Comparison of ENCODE assay signal across 23 cellular contexts in genomic region chr3:138465927-138466326, GRCh38. TPM values are rescaled to one million over a fixed set of nuclear protein-coding genes. Genes with fewer than 3 reads are reported as not detected.
DNase-seq lines count a peak whose midpoint lies in the region; ATAC-seq, FAIRE-seq and TF ChIP-seq lines count a peak whose summit lies in the region.
"Had no signal": no experiment of that assay in that cellular context is flagged by ENCODE, and none has a peak within 500 bp of the region (broad histone marks: within the 10 kb centered on the region; RNA-seq: fewer than 3 reads in every experiment).

No MANE protein-coding gene starts in this region.

- H4K20me1 ChIP-seq in astrocyte (ENCODE audit: insufficient read depth, low read length) = no peaks in the 10 kb centered on the region

- H3K9me3 ChIP-seq in astrocyte (ENCODE audit: insufficient read depth, low read depth, low read length) (no peaks in the 10 kb centered on the region), uterus (no peaks in the 10 kb centered on the region)
- H3K9me3 ChIP-seq: BE2C had no signal

- ATAC-seq in HG02970 (IDR thresholded peaks at IDR 0.05; ENCODE audit: low FRiP score, unreplicated experiment) (no peak), GM18870 (IDR thresholded peaks at IDR 0.05; ENCODE audit: unreplicated experiment) (no peak)
- ATAC-seq: CD8-positive, alpha-beta T cell; GM12878; Panc1; SK-N-SH treated with all-trans-retinoic acid at 6 μM for 48 hours had no signal

- H3K36me3 Mint-ChIP-seq in astrocyte (ENCODE audit: low read depth, unreplicated experiment) = peaks cover 15% of the 10 kb centered on the region
- H3K36me3 Mint-ChIP-seq: CD8-positive, alpha-beta T cell had no signal

- intact Hi-C loops in uterus (cut with DNase I; ENCODE audit: low total_unique reads) = no loop called here

- no peak for FAIRE-seq in astrocyte (lab: Jason Lieb, UNC)
- FAIRE-seq: GM12878, GM18507 had no signal

- H3K4me1 ChIP-seq in astrocyte (ENCODE audit: insufficient read depth, low read length) = no peaks in the 10 kb centered on the region
- H3K4me1 ChIP-seq in uterus = peaks cover 0 to 13% of the 10 kb centered on the region in 2 donors
- H3K4me1 ChIP-seq: BE2C had no signal

- no peak overlapping the region for H3K27ac ChIP-seq in astrocyte (ENCODE audit: low read depth, low read length)
- peak overlapping the region; percentile 12 to 79 for H3K27ac ChIP-seq in uterus
- H3K27ac ChIP-seq: KMS-11 had no signal

- no peak overlapping the region for H3K4me3 Mint-ChIP-seq in astrocyte (ENCODE audit: unreplicated experiment)
- H3K4me3 Mint-ChIP-seq: CD8-positive, alpha-beta T cell; T-helper 1 cell treated with Interleukin-12 subunit alpha and Interleukin-12 subunit beta and Interleukin-4 antibody, amounts not matched to agents 30 μg/mL and 1 μg/mL, for 36 hours had no signal

- H2AFZ ChIP-seq in astrocyte (ENCODE audit: low read depth, low read length) = no peak overlapping the region

- peaks cover 6% of the 10 kb centered on the region for H3K4me1 Mint-ChIP-seq in astrocyte (ENCODE audit: low read depth, unreplicated experiment)

- H3K4me3 ChIP-seq in astrocyte (ENCODE audit: insufficient read depth, low read depth, low read length) = no peak overlapping the region
- H3K4me3 ChIP-seq in uterus = no peak overlapping the region
- H3K4me3 ChIP-seq: GM12878 had no signal

- no peak overlapping the region for H3K9ac ChIP-seq in astrocyte (ENCODE audit: low read length)
- H3K9ac ChIP-seq: KMS-11 had no signal

- no peaks in the 10 kb centered on the region for H3K36me3 ChIP-seq in astrocyte (ENCODE audit: insufficient read depth, low read length)
- no peaks in the 10 kb centered on the region for H3K36me3 ChIP-seq in uterus
- H3K36me3 ChIP-seq: BE2C had no signal

- DNase-seq in NCI-H524 (lab: John Stamatoyannopoulos, UW) (peak; percentile 24 to 62), NCI-H524 treated with DMSO at 0.1 percent for 48 hours (lab: John Stamatoyannopoulos, UW) (no peak), NCI-H1694 treated with DMSO at 0.1 percent for 48 hours (lab: John Stamatoyannopoulos, UW) (peak; percentile 41), astrocyte (ENCODE audit: low read depth) (peak; percentile 55), uterus (peak in 1 of 2 donors; percentile 40)
- DNase-seq in activated effector memory CD4-positive, alpha-beta T cell treated with Interleukin-2 at 50 U/mL for 16 hours = no peak
- DNase-seq: ACHN; BE2C; CD8-positive, alpha-beta T cell; H7; NCI-H1048; NCI-H146; NCI-H345; NCI-H748 treated with DMSO at 0.1 percent for 48 hours; Right ventricle myocardium superior had no signal

- H3K27ac Mint-ChIP-seq in astrocyte (ENCODE audit: unreplicated experiment) = no peak overlapping the region
- H3K27ac Mint-ChIP-seq: CD8-positive, alpha-beta T cell; T-helper 1 cell treated with Interleukin-12 subunit alpha and Interleukin-12 subunit beta and Interleukin-4 antibody, amounts not matched to agents 30 μg/mL and 1 μg/mL, for 36 hours had no signal

- H3K27me3 ChIP-seq in astrocyte (ENCODE audit: insufficient read depth, low read length) (peaks cover 7% of the 10 kb centered on the region), uterus (no peaks in the 10 kb centered on the region)
- H3K27me3 ChIP-seq: BE2C had no signal

- no peak overlapping the region for H3K4me2 ChIP-seq in astrocyte (ENCODE audit: low read length)
- H3K4me2 ChIP-seq: KMS-11 had no signal

- no peaks in the 10 kb centered on the region for H3K79me2 ChIP-seq in astrocyte (ENCODE audit: insufficient read depth, low read length)

- TF ChIP-seq POLR2A in uterus (IDR thresholded peaks at IDR 0.05) = no peak

- no peak for TF ChIP-seq CTCF in astrocyte (IDR thresholded peaks at IDR 0.05; ENCODE audit: insufficient read depth, low read depth, low read length)
- no peak for TF ChIP-seq CTCF in uterus (IDR thresholded peaks at IDR 0.05)

- peaks cover 10% of the 10 kb centered on the region for H3K27me3 Mint-ChIP-seq in astrocyte (ENCODE audit: low read depth, unreplicated experiment)

- H3K9me3 Mint-ChIP-seq in astrocyte (ENCODE audit: unreplicated experiment) = no peaks in the 10 kb centered on the region
- H3K9me3 Mint-ChIP-seq: CD8-positive, alpha-beta T cell; T-helper 1 cell treated with Interleukin-12 subunit alpha and Interleukin-12 subunit beta and Interleukin-4 antibody, amounts not matched to agents 30 μg/mL and 1 μg/mL, for 36 hours had no signal

RNA-seq across cellular contexts. Expression of gene ESYT3, which starts 31.5 kb away (rescaled TPM):
- 2.0 and 2.6 TPM in 2 replicates for total RNA-seq in astrocyte
- total RNA-seq in uterus = 10 to 100 TPM in 1 of 4 donors, 1 to 10 TPM in 3; 1.4 to 30.8 (median 4.9) TPM
- total RNA-seq: CD8-positive, alpha-beta T cell; GM12878 had no signal

Comparison
In these comparisons a context has a peak if more than half of its experiments do, and no peak if none do; other contexts are left out.
1. DNase-seq: peak in NCI-H524 (2 of 2), NCI-H1694 treated with DMSO at 0.1 percent for 48 hours (single experiment) and astrocyte (single experiment); none in NCI-H524 treated with DMSO at 0.1 percent for 48 hours (single experiment) and activated effector memory CD4-positive, alpha-beta T cell treated with Interleukin-2 at 50 U/mL for 16 hours (single experiment).